In the genomic region with DNA sequence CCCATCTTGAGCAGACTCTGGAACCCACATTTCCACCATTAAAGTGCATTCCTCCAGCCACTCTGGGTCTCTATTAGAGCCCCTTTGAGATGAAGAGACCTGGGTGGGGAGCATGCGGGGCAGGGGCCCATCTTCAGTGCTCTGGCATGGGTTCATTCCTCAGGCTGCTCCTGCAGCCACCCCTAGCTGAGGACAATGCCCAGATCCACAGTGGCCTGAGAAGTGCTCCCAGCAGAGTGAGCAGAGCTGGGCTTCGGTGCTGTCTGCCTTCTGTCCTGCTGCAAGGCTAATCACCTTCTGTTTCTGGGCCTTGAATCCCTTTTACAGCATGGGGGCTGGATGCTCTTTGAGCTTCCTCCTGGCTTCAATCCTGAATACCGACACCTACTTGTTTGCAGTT, we compare ENCODE assay signal across 23 cellular contexts.
"Had no signal": no experiment of that assay in that cellular context is flagged by ENCODE, and none has a peak within 500 bp of the region (broad histone marks: within the 10 kb centered on the region; RNA-seq: fewer than 3 reads in every experiment).

No MANE protein-coding gene starts in this region.

- H3K4me1 ChIP-seq: adrenal gland, body of pancreas, foreskin keratinocyte, gastrocnemius medialis, heart left ventricle had no signal

- H3K27me3 ChIP-seq: adrenal gland, body of pancreas, foreskin keratinocyte, gastrocnemius medialis, heart left ventricle had no signal

- H3K36me3 ChIP-seq: adrenal gland, gastrocnemius medialis, heart left ventricle had no signal

- H3K9me3 ChIP-seq: adrenal gland, body of pancreas, gastrocnemius medialis, heart left ventricle had no signal

- H3K27ac ChIP-seq: adrenal gland, body of pancreas, foreskin keratinocyte, gastrocnemius medialis, heart left ventricle had no signal

- DNase-seq: activated CD4-positive, alpha-beta memory T cell treated with anti-CD3 and anti-CD28 coated beads for 36 hours; activated CD4-positive, alpha-beta T cell treated with anti-CD3 and anti-CD28 coated beads for 36 hours; activated CD4-positive, alpha-beta T cell treated with anti-CD3 and anti-CD28 coated beads, Interleukin-2, amount 10 ng/mL, durations not matched to agents 24 days and 14 days; activated CD4-positive, CD25-positive, alpha-beta regulatory T cell; activated CD4-positive, CD25-positive, alpha-beta regulatory T cell treated with anti-CD3 and anti-CD28 coated beads, Interleukin-2, amount 50 U/mL, for 72 hours; activated CD8-positive, alpha-beta memory T cell treated with anti-CD3 and anti-CD28 coated beads, Interleukin-2, amount 10 ng/mL, durations not matched to agents 7 days and 5 days; activated CD8-positive, alpha-beta memory T cell treated with anti-CD3 and anti-CD28 coated beads, Interleukin-2, amount 50 U/mL, for 4 hours; activated CD8-positive, alpha-beta T cell treated with anti-CD3 and anti-CD28 coated beads, Interleukin-2, amount 10 ng/mL, durations not matched to agents 7 days and 5 days; activated naive CD4-positive, alpha-beta T cell treated with anti-CD3 and anti-CD28 coated beads for 36 hours; activated naive CD8-positive, alpha-beta T cell treated with anti-CD3 and anti-CD28 coated beads for 36 hours; activated naive CD8-positive, alpha-beta T cell treated with anti-CD3 and anti-CD28 coated beads, Interleukin-2, amount 50 U/mL, for 24 hours; activated T-cell treated with anti-CD3 and anti-CD28 coated beads, Interleukin-2, amount 50 U/mL, for 1 hour; activated T-cell treated with anti-CD3 and anti-CD28 coated beads, Interleukin-2, amount 50 U/mL, for 48 hours; body of pancreas; effector CD8-positive, alpha-beta T cell; gastrocnemius medialis; glutamatergic neuron; heart left ventricle; T-helper 1 cell; T-helper 17 cell had no signal

- ATAC-seq: activated CD4-positive, alpha-beta T cell treated with anti-CD3 and anti-CD28 coated beads for 36 hours; activated CD8-positive, alpha-beta memory T cell treated with anti-CD3 and anti-CD28 coated beads, Interleukin-2, amount 10 ng/mL, durations not matched to agents 7 days and 5 days; activated CD8-positive, alpha-beta T cell treated with anti-CD3 and anti-CD28 coated beads, Interleukin-2, amount 10 ng/mL, durations not matched to agents 7 days and 5 days; activated naive CD8-positive, alpha-beta T cell treated with anti-CD3 and anti-CD28 coated beads, Interleukin-2, amount 50 U/mL, for 24 hours; body of pancreas; gastrocnemius medialis; heart left ventricle; T-helper 17 cell had no signal

- H3K4me3 ChIP-seq: adrenal gland, body of pancreas, gastrocnemius medialis, heart left ventricle had no signal

- FAIRE-seq: colon had no signal
